ENCODE assay signal across 9 cellular contexts in the genomic region with DNA sequence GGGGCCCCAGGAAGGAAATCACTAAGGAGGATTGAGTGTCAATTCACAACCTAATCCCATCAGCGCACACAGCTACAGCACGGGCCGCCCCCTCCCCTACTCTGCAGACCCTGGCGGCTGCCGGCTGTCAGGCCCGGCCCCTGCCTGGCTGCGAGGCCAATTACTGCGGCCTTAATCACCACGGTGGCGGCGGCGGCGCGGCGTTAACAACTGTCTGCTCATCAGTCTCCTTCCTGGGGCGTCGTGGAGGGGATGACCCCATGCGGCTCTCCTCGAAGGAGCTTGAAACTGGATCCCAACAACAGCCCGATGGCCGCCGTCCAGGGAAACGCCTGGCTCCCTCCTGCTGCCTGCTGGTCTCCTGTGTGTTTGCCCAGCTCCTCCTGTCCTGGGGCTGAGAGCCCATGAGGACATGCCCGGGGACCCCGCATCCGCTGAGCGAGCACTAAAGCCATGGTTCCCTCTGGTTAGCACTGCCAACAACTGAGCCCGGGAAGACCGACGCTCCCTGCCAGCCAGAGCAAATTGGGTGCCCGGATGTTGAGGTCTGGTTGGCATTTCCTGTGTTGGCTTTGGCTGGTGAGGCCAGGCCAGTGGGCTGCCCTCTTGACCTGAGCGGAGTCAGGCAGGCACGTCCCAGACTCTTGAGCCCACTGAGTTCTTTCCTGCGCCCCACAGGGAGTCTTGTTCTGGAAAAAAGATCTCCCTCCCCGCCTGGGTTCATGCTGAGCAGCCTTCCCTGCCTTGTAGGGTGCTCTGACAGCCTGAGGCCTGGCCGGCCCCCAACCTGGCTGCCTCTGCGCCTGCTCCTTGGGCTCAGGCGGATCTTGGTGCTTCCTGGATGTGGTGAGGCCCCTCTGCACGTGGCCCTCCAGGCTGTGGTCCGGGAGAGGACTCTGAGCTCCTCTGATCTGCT. TPM values are rescaled to one million over a fixed set of nuclear protein-coding genes. Genes with fewer than 3 reads are reported as not detected.
DNase-seq lines count a peak whose midpoint lies in the region; ATAC-seq and TF ChIP-seq lines count a peak whose summit lies in the region.
"Had no signal": no experiment of that assay in that cellular context is flagged by ENCODE, and none has a peak within 500 bp of the region (broad histone marks: within the 10 kb centered on the region; RNA-seq: fewer than 3 reads in every experiment).

No MANE protein-coding gene starts in this region.

- peak overlapping the region; percentile 78 for H3K27ac Mint-ChIP-seq in nephron progenitor cell

- no peaks in the 10 kb centered on the region for H3K36me3 Mint-ChIP-seq in nephron progenitor cell (ENCODE audit: low read depth)

- H3K9me3 Mint-ChIP-seq in nephron progenitor cell: no peaks in the 10 kb centered on the region

- DNase-seq in ELR (ENCODE audit: low read depth): peak; percentile 66
- DNase-seq in NCI-H446 (lab: John Stamatoyannopoulos, UW): peak; percentile 45 to 78
- peak; percentile 69 for DNase-seq in dermis blood vessel endothelial cell
- DNase-seq in nephron progenitor cell: peak; percentile 73
- no peak for DNase-seq in GDM1 (lab: John Stamatoyannopoulos, UW)
- DNase-seq: central memory CD4-positive, alpha-beta T cell had no signal

- TF ChIP-seq CTCF in nephron progenitor cell (IDR thresholded peaks at IDR 0.05): no peak

- peak overlapping the region; percentile 18 for H3K4me3 Mint-ChIP-seq in nephron progenitor cell

- H3K4me1 Mint-ChIP-seq in nephron progenitor cell: peaks cover 96% of the 10 kb centered on the region

- peaks cover 19% of the 10 kb centered on the region for H3K27me3 Mint-ChIP-seq in nephron progenitor cell (ENCODE audit: low read depth, poor library complexity)

- ATAC-seq in GM19452 (IDR thresholded peaks at IDR 0.05; ENCODE audit: unreplicated experiment): no peak
- no peak for ATAC-seq in HG02759 (IDR thresholded peaks at IDR 0.05; ENCODE audit: unreplicated experiment)
- no peak for ATAC-seq in HG03196 (IDR thresholded peaks at IDR 0.05; ENCODE audit: unreplicated experiment)

RNA-seq across cellular contexts. Expression of a gene that starts 21.7 kb away (rescaled TPM):
- 85.6 and 134 TPM in 2 replicates for total RNA-seq in dermis blood vessel endothelial cell

RNA-seq across cellular contexts. Expression of a gene that starts 25.6 kb away (rescaled TPM):
- total RNA-seq in dermis blood vessel endothelial cell: 126 and 252 TPM in 2 replicates

RNA-seq across cellular contexts. Expression of a gene that starts 57.9 kb away (rescaled TPM):
- total RNA-seq in dermis blood vessel endothelial cell: 10.4 and 12.4 TPM in 2 replicates
